ENCODE assay signal across 8 cellular contexts in the genomic region with DNA sequence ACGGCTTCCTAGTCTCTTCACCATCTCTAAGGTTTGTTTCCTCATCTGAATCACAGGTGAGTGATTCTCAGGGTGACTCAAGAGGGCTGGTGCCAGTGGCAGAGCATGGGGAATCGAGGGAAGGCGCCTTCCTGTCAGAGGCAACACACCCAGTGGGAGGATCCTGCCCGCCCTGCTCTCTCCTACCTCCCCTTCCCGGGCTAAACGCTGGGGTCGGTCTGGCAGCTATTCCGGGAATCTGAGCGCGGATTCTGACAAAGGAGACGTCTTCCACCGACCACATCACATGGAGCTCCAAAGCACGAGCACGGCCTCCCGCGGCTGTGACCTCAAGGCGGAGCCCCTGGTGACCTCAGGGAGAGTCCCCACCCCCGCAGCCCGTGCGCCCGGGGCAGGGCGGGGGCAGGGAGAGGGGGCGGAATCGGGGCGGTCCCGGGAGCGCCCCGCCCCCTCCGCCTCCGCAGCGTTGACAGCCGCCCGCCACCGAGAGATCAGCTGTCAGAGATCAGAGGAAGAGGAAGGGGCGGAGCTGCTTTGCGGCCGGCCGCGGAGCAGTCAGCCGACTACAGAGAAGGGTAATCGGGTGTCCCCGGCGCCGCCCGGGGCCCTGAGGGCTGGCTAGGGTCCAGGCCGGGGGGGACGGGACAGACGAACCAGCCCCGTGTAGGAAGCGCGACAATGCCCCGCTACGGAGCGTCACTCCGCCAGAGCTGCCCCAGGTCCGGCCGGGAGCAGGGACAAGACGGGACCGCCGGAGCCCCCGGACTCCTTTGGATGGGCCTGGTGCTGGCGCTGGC. TPM values are rescaled to one million over a fixed set of nuclear protein-coding genes. Genes with fewer than 3 reads are reported as not detected.
DNase-seq lines count a peak whose midpoint lies in the region; ATAC-seq and TF ChIP-seq lines count a peak whose summit lies in the region.

A gene (plus strand): TSS at position 554 of the 797 bp plus-strand sequence. CDS start 125 bp downstream, at position 679.

- peak within 1 kb of the TSS; percentile 85 for H3K4me3 Mint-ChIP-seq in activated CD4-positive, alpha-beta T cell treated with anti-CD3 and anti-CD28 coated beads, Interleukin-2, amount 10 ng/mL, durations not matched to agents 24 days and 14 days

- no peaks in the 10 kb centered on the region for H3K27me3 Mint-ChIP-seq in activated CD4-positive, alpha-beta T cell treated with anti-CD3 and anti-CD28 coated beads, Interleukin-2, amount 10 ng/mL, durations not matched to agents 24 days and 14 days

- H3K27ac ChIP-seq in colonic mucosa (peak within 1 kb of the TSS; percentile 74), layer of hippocampus (ENCODE audit: low read depth, low read length) (peak within 1 kb of the TSS; percentile 87)

- H3K9ac ChIP-seq in colonic mucosa (ENCODE audit: low read depth in 2 of 2, low read length in 2 of 2), result peak within 1 kb of the TSS; percentile 79 to 84

- H3K27me3 ChIP-seq in BE2C (no peaks in the 10 kb centered on the region), colonic mucosa (no peaks in the 10 kb centered on the region), layer of hippocampus (ENCODE audit: control insufficient read depth, insufficient read depth, low read length) (no peaks in the 10 kb centered on the region)

- H3K9me3 ChIP-seq in BE2C (no peaks in the 10 kb centered on the region), colonic mucosa (no peaks in the 10 kb centered on the region)

- peaks cover 21% of the 10 kb centered on the region for H3K36me3 Mint-ChIP-seq in activated CD4-positive, alpha-beta T cell treated with anti-CD3 and anti-CD28 coated beads, Interleukin-2, amount 10 ng/mL, durations not matched to agents 24 days and 14 days (ENCODE audit: low read depth)

- peak within 1 kb of the TSS; percentile 64 for H3K4me3 ChIP-seq in BE2C (ENCODE audit: low read depth, low read length)
- H3K4me3 ChIP-seq in colonic mucosa, result peak within 1 kb of the TSS; percentile 84

- H3K36me3 ChIP-seq in BE2C (no peaks in the 10 kb centered on the region), colonic mucosa (no peaks in the 10 kb centered on the region)

- intact Hi-C loops in activated CD4-positive, alpha-beta T cell treated with anti-CD3 and anti-CD28 coated beads, Interleukin-2, amount 10 ng/mL, durations not matched to agents 24 days and 14 days (cut with micrococcal nuclease), result loop anchor here (1.0 to 2.0 kb wide), 7 partner anchors 12 to 223 kb away; a partner anchor contains a TSS
- intact Hi-C loops in colonic mucosa (cut with DNase I), result loop anchor here (10.0 kb wide), 1 partner anchor 295 kb away; a partner anchor contains a TSS

- no peaks in the 10 kb centered on the region for H3K9me3 Mint-ChIP-seq in activated CD4-positive, alpha-beta T cell treated with anti-CD3 and anti-CD28 coated beads, Interleukin-2, amount 10 ng/mL, durations not matched to agents 24 days and 14 days

- DNase-seq in BE2C (peak; percentile 81), GM19238 (ENCODE audit: insufficient read length, low spot score) (peak; percentile 82), NCI-H510A (lab: John Stamatoyannopoulos, UW) (peak; percentile 75), colonic mucosa (peak; percentile 94)
- peak; percentile 97 for DNase-seq in activated CD4-positive, alpha-beta T cell treated with anti-CD3 and anti-CD28 coated beads, Interleukin-2, amount 10 ng/mL, durations not matched to agents 24 days and 14 days
- DNase-seq in stimulated activated CD4-positive, alpha-beta T cell treated with anti-CD3 and anti-CD28 coated beads, Interleukin-1b, Interleukin-23, amount 100 ng/mL, for 24 hours (ENCODE audit: low read depth in 4 of 4, low spot score in 1 of 4), result peak; percentile 79 to 91 (median 88)

- H3K4me1 Mint-ChIP-seq in activated CD4-positive, alpha-beta T cell treated with anti-CD3 and anti-CD28 coated beads, Interleukin-2, amount 10 ng/mL, durations not matched to agents 24 days and 14 days, result peaks cover 36% of the 10 kb centered on the region

- TF ChIP-seq CTCF in BE2C (IDR thresholded peaks at IDR 0.05; ENCODE audit: low read depth, low read length), result no peak
- TF ChIP-seq CTCF in colonic mucosa (IDR thresholded peaks at IDR 0.05), result no peak

- H3K4me1 ChIP-seq in BE2C (no peaks in the 10 kb centered on the region), colonic mucosa (peaks cover 4% of the 10 kb centered on the region)

- H3K27ac Mint-ChIP-seq in activated CD4-positive, alpha-beta T cell treated with anti-CD3 and anti-CD28 coated beads, Interleukin-2, amount 10 ng/mL, durations not matched to agents 24 days and 14 days, result peak within 1 kb of the TSS; percentile 94

- ATAC-seq in HG03439 (IDR thresholded peaks at IDR 0.05; ENCODE audit: unreplicated experiment), result peak; percentile 97

RNA-seq across cellular contexts. Expression of the gene that starts here (rescaled TPM):
- polyA plus RNA-seq in BE2C (2012; ENCODE audit: insufficient read depth, insufficient read length, low read depth), result 28.3 TPM
- 9.4 and 10.0 TPM in 2 replicates for total RNA-seq in activated CD4-positive, alpha-beta T cell treated with anti-CD3 and anti-CD28 coated beads, Interleukin-2, amount 10 ng/mL, durations not matched to agents 24 days and 14 days
- total RNA-seq in colonic mucosa, result 10 to 100 TPM; 49.3 to 57.1 TPM

Comparison
In these comparisons a context has a peak if more than half of its experiments do, and no peak if none do; other contexts are left out.
1. Peak in every context shown above with its lines: DNase-seq, ATAC-seq, H3K4me3 ChIP-seq and H3K27ac ChIP-seq.